Comparison of ENCODE assay signal across 18 cellular contexts in the genomic region with DNA sequence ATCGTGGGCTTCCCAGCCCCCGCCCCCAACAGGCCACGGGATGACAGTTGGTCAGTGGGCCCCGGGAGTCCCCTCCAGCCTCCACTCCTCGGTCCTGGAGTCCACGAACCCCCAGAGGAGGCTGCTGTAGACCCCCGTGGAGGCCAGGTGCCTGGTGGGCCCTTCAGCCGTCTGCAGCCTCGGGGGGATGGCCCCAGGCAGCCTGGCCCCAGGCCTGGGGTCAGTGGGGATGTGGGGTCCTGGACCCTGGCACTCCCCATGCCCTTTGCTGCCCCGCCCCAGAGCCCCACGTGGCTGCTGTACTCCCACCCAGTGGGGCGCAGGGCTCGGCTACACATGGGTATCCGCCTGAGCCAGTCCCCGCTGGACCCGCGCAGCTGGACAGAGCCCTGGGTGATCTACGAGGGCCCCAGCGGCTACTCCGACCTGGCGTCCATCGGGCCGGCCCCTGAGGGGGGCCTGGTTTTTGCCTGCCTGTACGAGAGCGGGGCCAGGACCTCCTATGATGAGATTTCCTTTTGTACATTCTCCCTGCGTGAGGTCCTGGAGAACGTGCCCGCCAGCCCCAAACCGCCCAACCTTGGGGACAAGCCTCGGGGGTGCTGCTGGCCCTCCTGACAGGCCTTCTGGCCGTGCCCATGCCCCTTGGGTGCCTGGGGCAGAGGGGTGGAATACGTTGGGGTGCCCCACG. TPM values are rescaled to one million over a fixed set of nuclear protein-coding genes. Genes with fewer than 3 reads are reported as not detected.
DNase-seq lines count a peak whose midpoint lies in the region; ATAC-seq and TF ChIP-seq lines count a peak whose summit lies in the region.
"Had no signal": no experiment of that assay in that cellular context is flagged by ENCODE, and none has a peak within 500 bp of the region (broad histone marks: within the 10 kb centered on the region; RNA-seq: fewer than 3 reads in every experiment).

No MANE protein-coding gene starts in this region.

- H3K36me3 Mint-ChIP-seq in natural killer cell (no peaks in the 10 kb centered on the region), memory B cell (no peaks in the 10 kb centered on the region)
- no peaks in the 10 kb centered on the region for H3K36me3 Mint-ChIP-seq in natural killer cell treated with Interleukin-12 subunit alpha and Interleukin-12 subunit beta and Interleukin-15 and Interleukin-18, amount 100 ng/mL, for 72 hours
- H3K36me3 Mint-ChIP-seq in activated CD4-positive, alpha-beta memory T cell treated with anti-CD3 and anti-CD28 coated beads, Interleukin-2, amount 10 ng/mL, durations not matched to agents 7 days and 5 days (ENCODE audit: low read depth) = no peaks in the 10 kb centered on the region
- H3K36me3 Mint-ChIP-seq: activated naive CD8-positive, alpha-beta T cell treated with anti-CD3 and anti-CD28 coated beads, Interleukin-2, amount 10 ng/mL, durations not matched to agents 7 days and 5 days had no signal

- no peak overlapping the region for H3K27ac Mint-ChIP-seq in natural killer cell
- H3K27ac Mint-ChIP-seq in natural killer cell treated with Interleukin-12 subunit alpha and Interleukin-12 subunit beta and Interleukin-15 and Interleukin-18, amount 100 ng/mL, for 72 hours = no peak overlapping the region
- no peak overlapping the region for H3K27ac Mint-ChIP-seq in activated CD4-positive, alpha-beta memory T cell treated with anti-CD3 and anti-CD28 coated beads, Interleukin-2, amount 10 ng/mL, durations not matched to agents 7 days and 5 days
- peak overlapping the region; percentile 45 for H3K27ac Mint-ChIP-seq in memory B cell
- H3K27ac Mint-ChIP-seq: activated naive CD8-positive, alpha-beta T cell treated with anti-CD3 and anti-CD28 coated beads, Interleukin-2, amount 10 ng/mL, durations not matched to agents 7 days and 5 days had no signal

- CTCF ChIA-PET in activated CD4-positive, alpha-beta memory T cell treated with anti-CD3 and anti-CD28 coated beads, Interleukin-2, amount 10 ng/mL, durations not matched to agents 7 days and 5 days (lab: Charles Lee) = no interaction called here

- ATAC-seq in natural killer cell (no peak), memory B cell (ENCODE audit: low read depth) (no peak), HG02588 (IDR thresholded peaks at IDR 0.05; ENCODE audit: unreplicated experiment) (no peak), GM21367 (IDR thresholded peaks at IDR 0.05; ENCODE audit: unreplicated experiment) (no peak)
- ATAC-seq in natural killer cell treated with Interleukin-12 subunit alpha and Interleukin-12 subunit beta and Interleukin-15 and Interleukin-18, amount 100 ng/mL, for 72 hours = no peak
- ATAC-seq: body of pancreas, right cardiac atrium had no signal

- peaks cover 3% of the 10 kb centered on the region for H3K27me3 ChIP-seq in transverse colon
- H3K27me3 ChIP-seq: body of pancreas had no signal

- no peak overlapping the region for H3K27ac ChIP-seq in transverse colon
- H3K27ac ChIP-seq: body of pancreas had no signal

- no peak overlapping the region for H3K4me3 ChIP-seq in transverse colon
- H3K4me3 ChIP-seq: body of pancreas had no signal

- H3K9me3 ChIP-seq in transverse colon = no peaks in the 10 kb centered on the region
- H3K9me3 ChIP-seq: body of pancreas had no signal

- TF ChIP-seq EP300 in transverse colon (IDR thresholded peaks at IDR 0.05; ENCODE audit: low read depth) = no peak

- intact Hi-C loops in natural killer cell (cut with micrococcal nuclease) (no loop called here), transverse colon (cut with DNase I; ENCODE audit: low total_unique reads) (no loop called here)

- peaks cover 4 to 21% (median 12%) of the 10 kb centered on the region in 4 donors for H3K4me1 ChIP-seq in transverse colon

- H3K9me3 Mint-ChIP-seq in natural killer cell (no peaks in the 10 kb centered on the region), memory B cell (no peaks in the 10 kb centered on the region)
- no peaks in the 10 kb centered on the region for H3K9me3 Mint-ChIP-seq in natural killer cell treated with Interleukin-12 subunit alpha and Interleukin-12 subunit beta and Interleukin-15 and Interleukin-18, amount 100 ng/mL, for 72 hours
- H3K9me3 Mint-ChIP-seq in activated CD4-positive, alpha-beta memory T cell treated with anti-CD3 and anti-CD28 coated beads, Interleukin-2, amount 10 ng/mL, durations not matched to agents 7 days and 5 days = no peaks in the 10 kb centered on the region
- H3K9me3 Mint-ChIP-seq: activated naive CD8-positive, alpha-beta T cell treated with anti-CD3 and anti-CD28 coated beads, Interleukin-2, amount 10 ng/mL, durations not matched to agents 7 days and 5 days had no signal

- TF ChIP-seq POLR2A in transverse colon (IDR thresholded peaks at IDR 0.05) = no peak

- in situ Hi-C loops in transverse colon (cut with MboI; ENCODE audit: low pct_ligation_motif_present in 1 of 4, low pct_unique_long_range_greater_than_20kb in 1 of 4, low sequenced_read_pairs in 3 of 4) = no loop called here

- H3K27me3 Mint-ChIP-seq in natural killer cell (ENCODE audit: low read depth in 2 of 2) (peaks cover 0 to 5% of the 10 kb centered on the region in 2 donors), memory B cell (peaks cover 17% of the 10 kb centered on the region)
- peaks cover 0 to 5% of the 10 kb centered on the region in 2 donors for H3K27me3 Mint-ChIP-seq in natural killer cell treated with Interleukin-12 subunit alpha and Interleukin-12 subunit beta and Interleukin-15 and Interleukin-18, amount 100 ng/mL, for 72 hours
- H3K27me3 Mint-ChIP-seq in activated CD4-positive, alpha-beta memory T cell treated with anti-CD3 and anti-CD28 coated beads, Interleukin-2, amount 10 ng/mL, durations not matched to agents 7 days and 5 days = no peaks in the 10 kb centered on the region

- DNase-seq in natural killer cell (peak; percentile 14), memory B cell (ENCODE audit: low spot score in 2 of 2) (no peak), middle frontal gyrus (ENCODE audit: extremely low spot score, low spot score) (no peak), transverse colon (no peak)
- DNase-seq in natural killer cell treated with Interleukin-12 subunit alpha and Interleukin-12 subunit beta and Interleukin-15 and Interleukin-18, amount 100 ng/mL, for 72 hours (ENCODE audit: low spot score) = no peak
- peak; percentile 15 for DNase-seq in activated CD4-positive, alpha-beta memory T cell treated with anti-CD3 and anti-CD28 coated beads, Interleukin-2, amount 10 ng/mL, durations not matched to agents 7 days and 5 days
- DNase-seq: activated CD4-positive, alpha-beta T cell treated with anti-CD3 and anti-CD28 coated beads for 1 hour; body of pancreas; DND-41; HCEC 1CT; NCI-H1105; NCI-H2029 treated with DMSO at 0.1 percent for 48 hours; NCI-H446 had no signal

- WGBS in transverse colon (ENCODE audit: low coverage in 1 of 2), 2 donors = 74% methylated on average over 26 of the region's 33 CpGs; no CpG with 5 or more reads in 1 of the 2 donors

- H3K4me1 Mint-ChIP-seq in natural killer cell (peaks cover 7 to 21% of the 10 kb centered on the region in 2 donors), memory B cell (peaks cover 13% of the 10 kb centered on the region)
- H3K4me1 Mint-ChIP-seq in natural killer cell treated with Interleukin-12 subunit alpha and Interleukin-12 subunit beta and Interleukin-15 and Interleukin-18, amount 100 ng/mL, for 72 hours (ENCODE audit: low read depth in 2 of 2) = peaks cover 8 to 12% of the 10 kb centered on the region in 2 donors
- H3K4me1 Mint-ChIP-seq in activated CD4-positive, alpha-beta memory T cell treated with anti-CD3 and anti-CD28 coated beads, Interleukin-2, amount 10 ng/mL, durations not matched to agents 7 days and 5 days = peaks cover 9% of the 10 kb centered on the region

- TF ChIP-seq CTCF in natural killer cell (IDR thresholded peaks at IDR 0.05) (no peak), transverse colon (IDR thresholded peaks at IDR 0.05) (no peak)

- H3K4me3 Mint-ChIP-seq in natural killer cell (no peak overlapping the region), memory B cell (no peak overlapping the region)
- no peak overlapping the region for H3K4me3 Mint-ChIP-seq in natural killer cell treated with Interleukin-12 subunit alpha and Interleukin-12 subunit beta and Interleukin-15 and Interleukin-18, amount 100 ng/mL, for 72 hours
- no peak overlapping the region for H3K4me3 Mint-ChIP-seq in activated CD4-positive, alpha-beta memory T cell treated with anti-CD3 and anti-CD28 coated beads, Interleukin-2, amount 10 ng/mL, durations not matched to agents 7 days and 5 days

- POLR2A ChIA-PET in activated CD4-positive, alpha-beta memory T cell treated with anti-CD3 and anti-CD28 coated beads, Interleukin-2, amount 10 ng/mL, durations not matched to agents 7 days and 5 days (lab: Charles Lee) = no interaction called here

- no peaks in the 10 kb centered on the region for H3K36me3 ChIP-seq in transverse colon

RNA-seq across cellular contexts. Expression of gene NEU4, which starts 7.6 kb away (rescaled TPM):
- total RNA-seq in natural killer cell (1 to 10 TPM in 2 of 3 donors, under 1 TPM in 1; 0.39 to 6.6 (median 2.2) TPM), transverse colon (100 to 1,000 TPM in 2 of 4 donors, 10 to 100 TPM in 2; 58.1 to 195 (median 93.9) TPM)
- total RNA-seq in natural killer cell treated with Interleukin-12 subunit alpha and Interleukin-12 subunit beta and Interleukin-15 and Interleukin-18, amount 100 ng/mL, for 72 hours = 1 to 10 TPM in 1 of 2 donors, under 1 TPM in 1; 0.86 to 3.8 TPM
- total RNA-seq in activated CD4-positive, alpha-beta memory T cell treated with anti-CD3 and anti-CD28 coated beads, Interleukin-2, amount 10 ng/mL, durations not matched to agents 7 days and 5 days = under 1 TPM; 0.38 to 0.43 TPM
- total RNA-seq: body of pancreas, osteocyte had no signal

RNA-seq across cellular contexts. Expression of gene GAL3ST2, which starts 40.0 kb away (rescaled TPM):
- total RNA-seq in natural killer cell = under 1 TPM in 1 of 3 donors, not detected in 2; 0.88 TPM
- 1 to 10 TPM in 1 of 2 donors, under 1 TPM in 1; 0.83 to 2.8 TPM for total RNA-seq in natural killer cell treated with Interleukin-12 subunit alpha and Interleukin-12 subunit beta and Interleukin-15 and Interleukin-18, amount 100 ng/mL, for 72 hours
- total RNA-seq in activated CD4-positive, alpha-beta memory T cell treated with anti-CD3 and anti-CD28 coated beads, Interleukin-2, amount 10 ng/mL, durations not matched to agents 7 days and 5 days = under 1 TPM; 0.23 to 0.58 TPM
- 100 to 1,000 TPM in 1 of 4 donors, 10 to 100 TPM in 3; 50.8 to 364 (median 76.0) TPM for total RNA-seq in transverse colon
- total RNA-seq: body of pancreas had no signal

RNA-seq across cellular contexts. Expression of gene PDCD1, which starts 42.1 kb away (rescaled TPM):
- total RNA-seq in natural killer cell (under 1 TPM in 1 of 3 donors, not detected in 2; 0.45 TPM), transverse colon (under 1 TPM in 2 of 4 donors, not detected in 2; 0.55 to 0.64 TPM)
- under 1 TPM; 0.78 to 0.89 TPM for total RNA-seq in natural killer cell treated with Interleukin-12 subunit alpha and Interleukin-12 subunit beta and Interleukin-15 and Interleukin-18, amount 100 ng/mL, for 72 hours
- total RNA-seq in activated CD4-positive, alpha-beta memory T cell treated with anti-CD3 and anti-CD28 coated beads, Interleukin-2, amount 10 ng/mL, durations not matched to agents 7 days and 5 days = 10 to 100 TPM; 17.2 to 17.9 TPM
- total RNA-seq: osteocyte had no signal

RNA-seq across cellular contexts. Expression of gene RTP5, which starts 53.0 kb away (rescaled TPM):
- total RNA-seq in natural killer cell = 1 to 10 TPM in 1 of 3 donors, under 1 TPM in 2; 0.47 to 1.7 (median 0.68) TPM
- not detected for total RNA-seq in natural killer cell treated with Interleukin-12 subunit alpha and Interleukin-12 subunit beta and Interleukin-15 and Interleukin-18, amount 100 ng/mL, for 72 hours
- under 1 TPM in 1 of 2 experiments, not detected in 1; 0.13 TPM for total RNA-seq in activated CD4-positive, alpha-beta memory T cell treated with anti-CD3 and anti-CD28 coated beads, Interleukin-2, amount 10 ng/mL, durations not matched to agents 7 days and 5 days
- under 1 TPM in 1 of 4 donors, not detected in 3; 0.16 TPM for total RNA-seq in transverse colon
- total RNA-seq: body of pancreas, osteocyte, right cardiac atrium had no signal

Comparison
In these comparisons a context has a peak if more than half of its experiments do, and no peak if none do; other contexts are left out.
1. DNase-seq: peak in natural killer cell (single experiment) and activated CD4-positive, alpha-beta memory T cell treated with anti-CD3 and anti-CD28 coated beads, Interleukin-2, amount 10 ng/mL, durations not matched to agents 7 days and 5 days (single experiment); none in natural killer cell treated with Interleukin-12 subunit alpha and Interleukin-12 subunit beta and Interleukin-15 and Interleukin-18, amount 100 ng/mL, for 72 hours (single experiment), memory B cell (0 of 2), middle frontal gyrus (single experiment) and transverse colon (single experiment).
2. RNA of gene NEU4, which starts 7.6 kb away (total RNA-seq): 58.1 to 195 TPM in transverse colon; 0.86 to 3.8 TPM in natural killer cell treated with Interleukin-12 subunit alpha and Interleukin-12 subunit beta and Interleukin-15 and Interleukin-18, amount 100 ng/mL, for 72 hours, 0.39 to 6.6 TPM in natural killer cell and 0.38 to 0.43 TPM in activated CD4-positive, alpha-beta memory T cell treated with anti-CD3 and anti-CD28 coated beads, Interleukin-2, amount 10 ng/mL, durations not matched to agents 7 days and 5 days; every median in the first group is over 4 times any median in the second.
3. RNA of gene GAL3ST2, which starts 40.0 kb away (total RNA-seq): 50.8 to 364 TPM in transverse colon; 0.83 to 2.8 TPM in natural killer cell treated with Interleukin-12 subunit alpha and Interleukin-12 subunit beta and Interleukin-15 and Interleukin-18, amount 100 ng/mL, for 72 hours, 0.23 to 0.58 TPM in activated CD4-positive, alpha-beta memory T cell treated with anti-CD3 and anti-CD28 coated beads, Interleukin-2, amount 10 ng/mL, durations not matched to agents 7 days and 5 days and 0.88 TPM in natural killer cell; every median in the first group is over 10 times any median in the second.
4. RNA of gene PDCD1, which starts 42.1 kb away (total RNA-seq): 17.2 to 17.9 TPM in activated CD4-positive, alpha-beta memory T cell treated with anti-CD3 and anti-CD28 coated beads, Interleukin-2, amount 10 ng/mL, durations not matched to agents 7 days and 5 days; 0.78 to 0.89 TPM in natural killer cell treated with Interleukin-12 subunit alpha and Interleukin-12 subunit beta and Interleukin-15 and Interleukin-18, amount 100 ng/mL, for 72 hours, 0.55 to 0.64 TPM in transverse colon and 0.45 TPM in natural killer cell; every median in the first group is over 4 times any median in the second.